ENCODE assay signal across 8 cellular contexts in the genomic region with DNA sequence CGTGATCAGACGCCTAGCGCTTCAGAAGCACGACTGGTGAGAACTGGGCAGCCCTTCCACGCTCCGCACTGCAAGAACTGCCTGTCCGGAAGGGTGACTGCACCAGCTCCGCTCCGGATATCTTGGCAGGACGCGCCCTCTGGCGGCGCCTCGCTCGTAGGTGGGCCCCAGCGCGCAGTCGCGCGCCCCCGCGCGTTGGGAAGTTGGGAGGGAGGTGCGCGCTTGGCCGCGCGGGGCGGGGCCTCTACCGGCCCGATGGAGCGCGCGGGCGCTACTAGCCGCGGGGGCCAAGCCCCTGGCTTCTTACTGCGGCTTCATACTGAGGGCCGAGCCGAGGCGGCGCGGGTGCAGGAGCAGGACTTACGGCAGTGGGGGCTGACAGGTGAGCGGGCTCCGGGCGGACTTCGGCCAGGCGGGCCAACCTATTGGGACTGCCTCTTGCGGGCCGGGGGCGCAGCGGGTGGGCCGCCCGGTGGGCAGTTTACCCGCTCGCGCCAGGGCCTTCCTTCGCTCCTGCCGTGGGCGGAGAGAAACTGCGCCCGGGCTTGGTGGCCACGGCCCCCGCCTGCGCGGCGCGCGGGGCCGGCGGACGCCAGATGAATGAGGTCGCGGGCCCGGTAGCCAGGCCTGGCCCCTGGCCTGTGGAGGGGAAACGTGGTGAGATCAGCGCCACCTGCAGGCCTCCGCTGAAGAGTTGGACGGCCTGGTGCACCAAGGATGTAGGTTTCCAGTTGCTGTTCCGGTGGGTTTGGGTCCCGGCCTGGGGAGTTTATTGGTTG. TPM values are rescaled to one million over a fixed set of nuclear protein-coding genes. Genes with fewer than 3 reads are reported as not detected.
A peak's percentile ranks its signal among the peaks of the same experiment; 100 is the strongest.
DNase-seq lines count a peak whose midpoint lies in the region; ATAC-seq and TF ChIP-seq lines count a peak whose summit lies in the region.

TSS of gene CHD1L (plus strand) at position 236 of the 779 bp plus-strand sequence. CDS start at position 256, 20 bp downstream.

- TF ChIP-seq POLR2A in GM19099 (IDR thresholded peaks at IDR 0.05; ENCODE audit: extremely low read depth, insufficient read length, low read depth): peak; percentile 89

- ATAC-seq in HG03432 (IDR thresholded peaks at IDR 0.05; ENCODE audit: unreplicated experiment): peak; percentile 89

- DNase-seq in Ammon's horn (ENCODE audit: low spot score) (peak; percentile 96), NCI-H460 (ENCODE audit: extremely low read depth, low read depth) (peak; percentile 96), cerebellum (ENCODE audit: low spot score) (peak; percentile 91), kidney glomerular epithelial cell (lab: John Stamatoyannopoulos, UW) (peak; percentile 92)
- DNase-seq in activated CD4-positive, alpha-beta T cell treated with anti-CD3 and anti-CD28 coated beads for 1 hour: peak; percentile 89
- peak; percentile 83 to 89 for DNase-seq in stimulated activated CD4-positive, alpha-beta T cell treated with anti-CD3 and anti-CD28 coated beads, Interleukin-1b, Interleukin-23, amount 100 ng/mL, for 1 hour (ENCODE audit: low read depth in 2 of 2)

RNA-seq across cellular contexts. Expression of gene CHD1L, which starts in this region (rescaled TPM):
- total RNA-seq in NCI-H460 (2014; rRNA removed; shearing (Covaris generic)): 74.1 and 83.3 TPM in 2 replicates
- polyA plus RNA-seq in NCI-H460 (2014; cell fraction: nucleus; rRNA removed): 99.0 and 131 TPM in 2 replicates
- total RNA-seq in cerebellum: 14.8 TPM

Comparison
In these comparisons a context has a peak if more than half of its experiments do, and no peak if none do; other contexts are left out.
1. Peak in every context shown above with its lines: DNase-seq and ATAC-seq.